Comparison of ENCODE assay signal across 24 cellular contexts in genomic region chr3:22947741-22948140, GRCh38.
DNase-seq lines count a peak whose midpoint lies in the region; ATAC-seq and TF ChIP-seq lines count a peak whose summit lies in the region.
"Had no signal": no experiment of that assay in that cellular context is flagged by ENCODE, and none has a peak within 500 bp of the region (broad histone marks: within the 10 kb centered on the region; RNA-seq: fewer than 3 reads in every experiment).

No MANE protein-coding gene starts in this region.

- H3K4me3 ChIP-seq in vagina: no peak overlapping the region
- no peak overlapping the region for H3K4me3 ChIP-seq in CD4-positive, alpha-beta memory T cell (ENCODE audit: low read length in 2 of 2)
- H3K4me3 ChIP-seq: A549; BLaER1 treated with 17β-estradiol and CSF1 and Interleukin-3, amounts not matched to agents 10 nM and 100 nM; HAP-1 had no signal

- peaks cover 20% of the 10 kb centered on the region for H3K4me1 Mint-ChIP-seq in osteocyte (ENCODE audit: unreplicated experiment)
- no peaks in the 10 kb centered on the region for H3K4me1 Mint-ChIP-seq in CD4-positive, alpha-beta memory T cell
- H3K4me1 Mint-ChIP-seq: CD14-positive monocyte had no signal

- peaks cover 2% of the 10 kb centered on the region for H3K27me3 Mint-ChIP-seq in osteocyte (ENCODE audit: unreplicated experiment)
- no peaks in the 10 kb centered on the region for H3K27me3 Mint-ChIP-seq in CD4-positive, alpha-beta memory T cell
- H3K27me3 Mint-ChIP-seq: CD4-positive, alpha-beta T cell had no signal

- DNase-seq in left ventricle myocardium superior: no peak
- DNase-seq in cardiac septum (ENCODE audit: low spot score): no peak
- peak; percentile 47 for DNase-seq in myocyte (ENCODE audit: low read depth)
- no peak for DNase-seq in osteocyte (ENCODE audit: extremely low spot score, unreplicated experiment)
- no peak for DNase-seq in vagina (ENCODE audit: extremely low spot score in 2 of 2)
- DNase-seq in CD4-positive, alpha-beta memory T cell: no peak
- no peak for DNase-seq in NOMO-1 (lab: John Stamatoyannopoulos, UW; ENCODE audit: unreplicated experiment in 2 of 2)
- DNase-seq: 8988T; ACHN; AML-193; BE2C; Calu3; CD4-positive, alpha-beta T cell; COR-L47; DMS53; DMS79 treated with DMSO at 0.1 percent for 48 hours; GF-D8; GOT3; HFFc6 had no signal

- peak overlapping the region; percentile 52 for H3K27ac Mint-ChIP-seq in osteocyte (ENCODE audit: unreplicated experiment)
- no peak overlapping the region for H3K27ac Mint-ChIP-seq in CD4-positive, alpha-beta memory T cell
- H3K27ac Mint-ChIP-seq: CD14-positive monocyte; CD4-positive, alpha-beta T cell; HFFc6 had no signal

- no peaks in the 10 kb centered on the region for H3K27me3 ChIP-seq in vagina
- H3K27me3 ChIP-seq in CD4-positive, alpha-beta memory T cell (ENCODE audit: insufficient read depth, low read length): no peaks in the 10 kb centered on the region
- H3K27me3 ChIP-seq: BE2C; BLaER1 treated with 17β-estradiol and CSF1 and Interleukin-3, amounts not matched to agents 10 nM and 100 nM had no signal

- H3K9me3 ChIP-seq in vagina: no peaks in the 10 kb centered on the region
- H3K9me3 ChIP-seq in CD4-positive, alpha-beta memory T cell (ENCODE audit: control insufficient read depth in 1 of 2, low read length in 2 of 2): no peaks in the 10 kb centered on the region
- H3K9me3 ChIP-seq: A549, BE2C, HAP-1 had no signal

- H3K27ac ChIP-seq in vagina: peak overlapping the region; percentile 54
- H3K27ac ChIP-seq in CD4-positive, alpha-beta memory T cell (ENCODE audit: low read depth, low read length): no peak overlapping the region
- H3K27ac ChIP-seq: A549; BLaER1 treated with 17β-estradiol and CSF1 and Interleukin-3, amounts not matched to agents 10 nM and 100 nM had no signal

- no peaks in the 10 kb centered on the region for H3K9me3 Mint-ChIP-seq in osteocyte (ENCODE audit: unreplicated experiment)
- peaks cover 0 to 8% (median 2%) of the 10 kb centered on the region in 8 donors for H3K9me3 Mint-ChIP-seq in CD4-positive, alpha-beta memory T cell
- H3K9me3 Mint-ChIP-seq: CD4-positive, alpha-beta T cell; HFFc6 had no signal

- TF ChIP-seq CTCF in osteocyte (IDR thresholded peaks at IDR 0.05) (no peak), vagina (IDR thresholded peaks at IDR 0.05) (no peak)

- peak; percentile 17 for ATAC-seq in left ventricle myocardium superior
- ATAC-seq in GM18861 (IDR thresholded peaks at IDR 0.05; ENCODE audit: unreplicated experiment): no peak
- ATAC-seq: A549 had no signal

- intact Hi-C loops in left ventricle myocardium superior (cut with micrococcal nuclease): no loop called here
- intact Hi-C loops in cardiac septum (cut with DNase I): no loop called here
- intact Hi-C loops in vagina (cut with DNase I): no loop called here
- intact Hi-C loops in CD4-positive, alpha-beta memory T cell (cut with micrococcal nuclease): no loop called here

- POLR2A ChIA-PET in CD4-positive, alpha-beta memory T cell (lab: Charles Lee; ENCODE audit: partially characterized antibody): no interaction called here

- TF ChIP-seq POLR2A in vagina (IDR thresholded peaks at IDR 0.05): no peak

- no peaks in the 10 kb centered on the region for H3K36me3 ChIP-seq in vagina
- no peaks in the 10 kb centered on the region for H3K36me3 ChIP-seq in CD4-positive, alpha-beta memory T cell (ENCODE audit: insufficient read depth, low read length)
- H3K36me3 ChIP-seq: BE2C; BLaER1 treated with 17β-estradiol and CSF1 and Interleukin-3, amounts not matched to agents 10 nM and 100 nM; HAP-1 had no signal

- no peak overlapping the region for H3K4me3 Mint-ChIP-seq in osteocyte (ENCODE audit: unreplicated experiment)
- no peak overlapping the region for H3K4me3 Mint-ChIP-seq in CD4-positive, alpha-beta memory T cell
- H3K4me3 Mint-ChIP-seq: CD14-positive monocyte; CD4-positive, alpha-beta T cell; HFFc6 had no signal

- no peaks in the 10 kb centered on the region for H3K4me1 ChIP-seq in vagina
- H3K4me1 ChIP-seq in CD4-positive, alpha-beta memory T cell (ENCODE audit: insufficient read depth, low read length): no peaks in the 10 kb centered on the region
- H3K4me1 ChIP-seq: A549; BE2C; BLaER1 treated with 17β-estradiol and CSF1 and Interleukin-3, amounts not matched to agents 10 nM and 100 nM; HAP-1 had no signal

- CTCF ChIA-PET in CD4-positive, alpha-beta memory T cell (lab: Charles Lee; ENCODE audit: partially characterized antibody): no interaction called here

- no peaks in the 10 kb centered on the region for H3K36me3 Mint-ChIP-seq in osteocyte (ENCODE audit: unreplicated experiment)
- H3K36me3 Mint-ChIP-seq in CD4-positive, alpha-beta memory T cell: no peaks in the 10 kb centered on the region
- H3K36me3 Mint-ChIP-seq: CD14-positive monocyte had no signal
